ENCODE assay signal across 7 cellular contexts in genomic region chr11:2097356-2097997, GRCh38. TPM values are rescaled to one million over a fixed set of nuclear protein-coding genes. Genes with fewer than 3 reads are reported as not detected.
DNase-seq lines count a peak whose midpoint lies in the region; TF ChIP-seq lines count a peak whose summit lies in the region.

No MANE protein-coding gene starts in this region.

- no peaks in the 10 kb centered on the region for H3K9me3 ChIP-seq in endodermal cell (ENCODE audit: control insufficient read depth, low read length)

- no peaks in the 10 kb centered on the region for H3K27me3 ChIP-seq in endodermal cell (ENCODE audit: control insufficient read depth, insufficient read depth, low read length, poor library complexity, severe bottlenecking)

- peaks cover 8% of the 10 kb centered on the region for H3K4me1 Mint-ChIP-seq in endodermal cell

- no peak overlapping the region for H3K4me3 Mint-ChIP-seq in endodermal cell

- peak overlapping the region; percentile 38 for H3K27ac ChIP-seq in endodermal cell (ENCODE audit: low read depth, low read length)

- peaks cover 6% of the 10 kb centered on the region for H3K4me1 ChIP-seq in endodermal cell (ENCODE audit: control insufficient read depth, insufficient read depth, low read length)

- DNase-seq in NB4 (ENCODE audit: low read depth) = peak; percentile 81
- DNase-seq in endodermal cell = peak; percentile 91
- peak; percentile 22 to 79 for DNase-seq in lung microvascular endothelial cell (ENCODE audit: low read depth in 2 of 2)
- DNase-seq in ureter (ENCODE audit: low spot score) = peak; percentile 72
- DNase-seq in activated gamma-delta T cell (lab: John Stamatoyannopoulos, UW) = no peak
- no peak for DNase-seq in DMS 273 treated with DMSO at 0.1 percent for 48 hours (lab: John Stamatoyannopoulos, UW)
- DNase-seq in DMS79 (lab: John Stamatoyannopoulos, UW) = no peak

- H3K27me3 Mint-ChIP-seq in endodermal cell (ENCODE audit: insufficient read depth) = peaks cover 11% of the 10 kb centered on the region

- no peaks in the 10 kb centered on the region for H3K36me3 Mint-ChIP-seq in endodermal cell (ENCODE audit: low read depth)

- H3K36me3 ChIP-seq in endodermal cell (ENCODE audit: control insufficient read depth, insufficient read depth, low read length) = no peaks in the 10 kb centered on the region

- H3K9me3 Mint-ChIP-seq in endodermal cell = peaks cover 2% of the 10 kb centered on the region

- WGBS in endodermal cell (ENCODE audit: insufficient coverage in 1 of 2, insufficient read length in 1 of 2), 2 experiments = 32 to 36% methylated on average over 7 to 28 of the region's 28 CpGs

- no peak overlapping the region for H3K9ac ChIP-seq in endodermal cell (ENCODE audit: extremely low read depth, low read length, poor library complexity, severe bottlenecking)

- TF ChIP-seq POLR2A in NB4 (IDR thresholded peaks at IDR 0.05; ENCODE audit: extremely low read depth, insufficient read length) = no peak

- TF ChIP-seq CTCF in NB4 (IDR thresholded peaks at IDR 0.05; ENCODE audit: low read depth, low read length) (no peak), endodermal cell (conservative IDR thresholded peaks at IDR 0.05) (no peak)

- H3K4me3 ChIP-seq in NB4 (ENCODE audit: low read depth, low read length) = no peak overlapping the region
- no peak overlapping the region for H3K4me3 ChIP-seq in endodermal cell (ENCODE audit: low read length)

- H3K27ac Mint-ChIP-seq in endodermal cell = peak overlapping the region; percentile 75

RNA-seq across cellular contexts. Expression of gene IGF2, which starts 41.7 kb away (rescaled TPM):
- total RNA-seq in endodermal cell = 1 to 10 TPM in 1 of 2 donors, under 1 TPM in 1; 0.80 to 5.1 TPM
- polyA plus RNA-seq in endodermal cell (2013, experiment 1 of 2) = 28.1 TPM
- polyA plus RNA-seq in endodermal cell (2013, experiment 2 of 2) = 20.1 TPM
- 4.6 and 6.7 TPM in 2 replicates for total RNA-seq in lung microvascular endothelial cell
- total RNA-seq in ureter = 61.1 TPM

Comparison
In these comparisons a context has a peak if more than half of its experiments do, and no peak if none do; other contexts are left out.
1. DNase-seq: peak in NB4 (single experiment), endodermal cell (single experiment), lung microvascular endothelial cell (2 of 2) and ureter (single experiment); none in activated gamma-delta T cell (single experiment), DMS 273 treated with DMSO at 0.1 percent for 48 hours (single experiment) and DMS79 (single experiment).